8 cellular contexts compared by ENCODE assay signal in genomic region chr1:23800396-23801337, GRCh38. TPM values are rescaled to one million over a fixed set of nuclear protein-coding genes. Genes with fewer than 3 reads are reported as not detected.
DNase-seq lines count a peak whose midpoint lies in the region; ATAC-seq, FAIRE-seq and TF ChIP-seq lines count a peak whose summit lies in the region.

TSS of gene GALE (minus strand) at chr1:23800754. CDS start at chr1:23799007, 1,747 bp downstream.

- peak; percentile 63 for FAIRE-seq in keratinocyte (lab: Jason Lieb, UNC)

- H3K36me3 ChIP-seq in keratinocyte (ENCODE audit: control insufficient read depth in 2 of 2, extremely low read depth in 1 of 2, insufficient read depth in 2 of 2, low read length in 2 of 2) = peaks cover 24 to 25% of the 10 kb centered on the region in 2 experiments

- H3K4me3 Mint-ChIP-seq in central memory CD8-positive, alpha-beta T cell = peak within 1 kb of the TSS; percentile 84

- ATAC-seq in HG03196 (IDR thresholded peaks at IDR 0.05; ENCODE audit: unreplicated experiment) = peak; percentile 78
- ATAC-seq in activated CD4-positive, CD25-positive, alpha-beta regulatory T cell treated with anti-CD3 and anti-CD28 coated beads, Interleukin-2, amount 50 U/mL, for 24 hours = peak; percentile 92
- ATAC-seq in central memory CD8-positive, alpha-beta T cell (replicated peaks; ENCODE audit: extremely low read depth, poor library complexity, severe bottlenecking) = peak; percentile 91

- DNase-seq in ACHN (peak; percentile 91), NCI-H446 (lab: John Stamatoyannopoulos, UW) (peak; percentile 80 to 97), keratinocyte (ENCODE audit: low read depth, low spot score) (peak; percentile 76)
- peak; percentile 85 to 92 for DNase-seq in central memory CD8-positive, alpha-beta T cell (ENCODE audit: low spot score in 2 of 2)
- peak; percentile 91 to 98 (median 95) for DNase-seq in stimulated activated CD4-positive, alpha-beta T cell treated with anti-CD3 and anti-CD28 coated beads, Interleukin-12 subunit alpha, Interleukin-12 subunit beta, amount 100 ng/mL, for 48 hours (ENCODE audit: low read depth in 2 of 3, low spot score in 1 of 3)

- H3K9me3 Mint-ChIP-seq in central memory CD8-positive, alpha-beta T cell = no peaks in the 10 kb centered on the region

- TF ChIP-seq CTCF in keratinocyte (optimal IDR thresholded peaks at IDR 0.05 in 1 of 3, IDR thresholded peaks at IDR 0.05 in 1 of 3, conservative IDR thresholded peaks at IDR 0.05 in 1 of 3; ENCODE audit: extremely low read depth in 1 of 3, insufficient read depth in 2 of 3, low read length in 3 of 3) = no peak

- H3K79me2 ChIP-seq in keratinocyte (ENCODE audit: control insufficient read depth, insufficient read depth, low read length) = peaks cover 1% of the 10 kb centered on the region

- no peaks in the 10 kb centered on the region for H4K20me1 ChIP-seq in keratinocyte (ENCODE audit: control insufficient read depth, extremely low read depth, insufficient read depth, low read length)

- H3K9me1 ChIP-seq in keratinocyte (ENCODE audit: control insufficient read depth, extremely low read depth, insufficient read depth, low read length) = no peaks in the 10 kb centered on the region

- peaks cover 19% of the 10 kb centered on the region for H3K4me1 Mint-ChIP-seq in central memory CD8-positive, alpha-beta T cell

- H3K9ac ChIP-seq in keratinocyte (ENCODE audit: control insufficient read depth, extremely low read depth, insufficient read depth, low read length) = peak within 1 kb of the TSS; percentile 83

- H3K27ac Mint-ChIP-seq in central memory CD8-positive, alpha-beta T cell (ENCODE audit: low read depth) = peak within 1 kb of the TSS; percentile 67

- H3K27ac ChIP-seq in keratinocyte (ENCODE audit: control insufficient read depth, insufficient read depth, low read length) = peak within 1 kb of the TSS; percentile 83

- H3K27me3 ChIP-seq in keratinocyte (ENCODE audit: control insufficient read depth, extremely low read depth, insufficient read depth, low read length) = no peaks in the 10 kb centered on the region

- peaks cover 6% of the 10 kb centered on the region for H3K36me3 Mint-ChIP-seq in central memory CD8-positive, alpha-beta T cell (ENCODE audit: insufficient read depth)

- H2AFZ ChIP-seq in keratinocyte (ENCODE audit: control insufficient read depth, low read length) = peak within 1 kb of the TSS; percentile 53

- peak within 1 kb of the TSS; percentile 99 for H3K4me2 ChIP-seq in keratinocyte (ENCODE audit: control insufficient read depth, extremely low read depth, insufficient read depth, low read depth, low read length)

- in situ Hi-C loops in ACHN (cut with HindIII; ENCODE audit: low pct_ligation_motif_present, low pct_unique_long_range_greater_than_20kb, low sequenced_read_pairs) = no loop called here
- in situ Hi-C loops in GM18951 (cut with MboI; ENCODE audit: low sequenced_read_pairs, unreplicated experiment) = loop anchor here (10.0 kb wide), 1 partner anchor 114 kb away; the partner anchor contains the start of gene CNR2

- H3K27me3 Mint-ChIP-seq in central memory CD8-positive, alpha-beta T cell = no peaks in the 10 kb centered on the region

- TF ChIP-seq POLR2A in GM18951 (IDR thresholded peaks at IDR 0.05; ENCODE audit: extremely low read depth, insufficient read depth, insufficient read length) = peak; percentile 95

- peaks cover 14% of the 10 kb centered on the region for H3K4me1 ChIP-seq in keratinocyte (ENCODE audit: control insufficient read depth, extremely low read depth, insufficient read depth, low read length)

- H3K9me3 ChIP-seq in keratinocyte (ENCODE audit: control insufficient read depth, low read depth, low read length) = no peaks in the 10 kb centered on the region

- peak within 1 kb of the TSS; percentile 63 to 93 (median 82) for H3K4me3 ChIP-seq in keratinocyte (ENCODE audit: control insufficient read depth in 2 of 3, extremely low read depth in 1 of 3, insufficient read depth in 2 of 3, low read depth in 1 of 3, low read length in 3 of 3)

- dilution Hi-C loops in keratinocyte (cut with MboI; ENCODE audit: extremely low pct_ligation_motif_present, low sequenced_read_pairs) = no loop called here

RNA-seq across cellular contexts. Expression of gene GALE, which starts in this region (rescaled TPM):
- 52.8 to 68.3 TPM (median 66.9 TPM) in 3 replicates for polyA plus RNA-seq in keratinocyte
- polyA plus RNA-seq in keratinocyte (2011; ENCODE audit: low read depth) = 16.0 TPM
- polyA plus RNA-seq in keratinocyte (2011; cell fraction: cytosol; rRNA removed) = 32.5 and 51.1 TPM in 2 replicates
- polyA plus RNA-seq in keratinocyte (2011; cell fraction: nucleus; rRNA removed) = 58.9 and 68.1 TPM in 2 replicates
- 31.5 and 55.2 TPM in 2 replicates for polyA plus RNA-seq in keratinocyte (2012; ENCODE audit: low replicate concordance)
- 37.5 to 51.9 TPM (median 38.4 TPM) in 3 replicates for polyA minus RNA-seq in keratinocyte
- polyA minus RNA-seq in keratinocyte (2011; cell fraction: cytosol; rRNA and poly(A)+ RNA removed) = 36.4 TPM
- 20.2 and 22.2 TPM in 2 replicates for polyA minus RNA-seq in keratinocyte (2011; cell fraction: nucleus; rRNA and poly(A)+ RNA removed)

Comparison
In these comparisons a context has a peak if more than half of its experiments do, and no peak if none do; other contexts are left out.
1. Peak in every context shown above with its lines: DNase-seq, ATAC-seq, H3K4me3 ChIP-seq and H3K27ac ChIP-seq.